In the genomic region with DNA sequence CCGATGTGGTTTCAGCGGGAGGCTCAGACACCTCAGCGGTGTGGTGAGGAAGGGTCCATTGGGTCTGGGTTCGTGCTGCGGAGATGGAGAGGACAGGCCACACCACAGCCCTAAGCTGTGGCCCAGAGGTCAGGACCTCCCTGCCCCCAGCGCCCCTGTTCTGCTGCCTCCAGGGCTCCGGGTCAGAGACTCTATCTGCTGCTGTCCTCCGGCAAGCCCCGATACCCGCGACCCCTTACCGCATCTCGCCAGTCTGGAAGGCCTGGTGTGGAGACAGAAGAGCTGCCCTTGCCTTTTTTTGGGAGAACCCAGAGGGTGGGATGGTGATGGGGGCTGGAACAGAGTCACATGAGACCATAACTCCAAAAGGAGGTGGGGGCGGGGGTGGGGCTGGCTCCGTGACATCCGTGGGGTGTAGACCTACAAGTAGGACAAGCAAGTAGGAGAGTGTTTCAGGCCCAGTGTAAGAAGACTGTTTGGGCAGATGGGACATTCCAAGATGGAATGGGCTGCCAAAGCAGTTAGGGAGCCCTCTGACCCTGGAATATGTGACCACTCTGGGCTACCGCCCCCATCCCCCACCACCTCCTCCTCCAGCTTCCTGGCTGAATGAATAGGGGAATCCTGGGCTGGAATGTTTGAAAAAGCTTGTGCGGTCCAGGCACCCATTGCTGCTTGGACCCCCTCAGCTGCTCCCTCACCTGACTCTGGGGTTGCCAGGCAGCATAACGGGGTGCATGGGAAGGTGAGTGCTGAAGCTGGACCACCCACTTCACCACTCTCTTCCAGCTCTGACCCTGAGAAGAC, we compare ENCODE assay signal across 1 cellular context.
TF ChIP-seq lines count a peak whose summit lies in the region.

No MANE protein-coding gene starts in this region.

TF ChIP-seq in GM12891, 5 proteins besides CTCF, POLR2A, EP300 and RAD21 (continued from another document):
- TF ChIP-seq POLR2AphosphoS5 (IDR thresholded peaks at IDR 0.05; ENCODE audit: low read depth, low read length) = no peak
- no peak for TF ChIP-seq SPI1 (IDR thresholded peaks at IDR 0.05; ENCODE audit: low read depth, low read length)
